In genomic region chr11:118572075-118572913, GRCh38 we compare ENCODE assay signal across 1 cellular context.
TF ChIP-seq lines count a peak whose summit lies in the region.

Gene ARCN1, plus strand, starts transcription at chr11:118572409. Its CDS starts 139 bp downstream, at chr11:118572548.

TF ChIP-seq in K562, 482 proteins besides CTCF, POLR2A, EP300 and RAD21 (continued from another document and continues in another):
- TF ChIP-seq XRCC4 (IDR thresholded peaks at IDR 0.05; ENCODE audit: extremely low read depth, insufficient read depth, insufficient read length) (no peak), GTF2E2 (tag; IDR thresholded peaks at IDR 0.05) (peak; percentile 42; the same call in 1 of the 2 replicates), NFIC (IDR thresholded peaks at IDR 0.05) (peak; percentile 36; the same call in 1 of the 2 replicates), RB1 (IDR thresholded peaks at IDR 0.05; ENCODE audit: low read depth) (no peak), SNIP1 (IDR thresholded peaks at IDR 0.05; ENCODE audit: low read depth) (no peak), CGGBP1 (CRISPR knock-in tag; IDR thresholded peaks at IDR 0.05) (no peak), ELF1 (tag; IDR thresholded peaks at IDR 0.05) (peak; percentile 72), TBP (optimal IDR thresholded peaks at IDR 0.05; ENCODE audit: low read depth, low read length) (peak; percentile 58), YY1 (IDR thresholded peaks at IDR 0.05; ENCODE audit: borderline replicate concordance in 1 of 3, control insufficient read depth in 1 of 3, extremely low read depth in 1 of 3, insufficient read depth in 3 of 3, insufficient read length in 1 of 3, insufficient replicate concordance in 2 of 3, low read depth in 1 of 3, low read length in 2 of 3) (peak; percentile 73 to 95 (median 89)), TAF1 (IDR thresholded peaks at IDR 0.05; ENCODE audit: control insufficient read depth, extremely low read depth, insufficient read depth, low read length, severe bottlenecking) (peak; percentile 79), TCF7 (IDR thresholded peaks at IDR 0.05; ENCODE audit: borderline replicate concordance) (no peak), REST (CRISPR knock-in tag; IDR thresholded peaks at IDR 0.05; ENCODE audit: low read depth) (peak; percentile 54; the same call in 1 of the 2 replicates), ILK (tag; IDR thresholded peaks at IDR 0.05; ENCODE audit: borderline replicate concordance, low read depth) (no peak), KDM5B (IDR thresholded peaks at IDR 0.05; ENCODE audit: insufficient replicate concordance, low read depth, low read length) (peak; percentile 85), ZNF232 (CRISPR knock-in tag; IDR thresholded peaks at IDR 0.05) (peak; percentile 64), ZNF764 (CRISPR knock-in tag; IDR thresholded peaks at IDR 0.05; ENCODE audit: low read depth) (no peak), LCOR (CRISPR knock-in tag; IDR thresholded peaks at IDR 0.05) (no peak), ZBTB17 (CRISPR knock-in tag; IDR thresholded peaks at IDR 0.05) (0 out of 2 replicates have a peak, but pooled peaks have one; percentile 19), SRF (CRISPR knock-in tag; IDR thresholded peaks at IDR 0.05) (0 out of 4 replicates have a peak, but pooled peaks of 1 of the 2 experiments have one; percentile 41), MTA3 (IDR thresholded peaks at IDR 0.05; ENCODE audit: borderline replicate concordance) (no peak; the same call in 1 of the 2 replicates), ZNF324 (CRISPR knock-in tag; IDR thresholded peaks at IDR 0.05) (no peak), CCAR2 (IDR thresholded peaks at IDR 0.05; ENCODE audit: low read depth, low read length) (no peak), POLR3G (IDR thresholded peaks at IDR 0.05; ENCODE audit: extremely low read depth, insufficient read length, insufficient replicate concordance) (no peak), SREBF1 (IDR thresholded peaks at IDR 0.05; ENCODE audit: borderline replicate concordance, low read depth, low read length) (no peak), ATF7 (IDR thresholded peaks at IDR 0.05) (no peak), CREB1 (IDR thresholded peaks at IDR 0.05) (no peak), CREB1 (CRISPR knock-in tag; IDR thresholded peaks at IDR 0.05) (peak; percentile 54; the same call in 1 of the 2 replicates), PML (IDR thresholded peaks at IDR 0.05; ENCODE audit: low read length) (peak; percentile 56; the same call in 1 of the 2 replicates), STAG1 (CRISPR knock-in tag; IDR thresholded peaks at IDR 0.05; ENCODE audit: borderline replicate concordance) (no peak), TCF15 (CRISPR knock-in tag; IDR thresholded peaks at IDR 0.05) (no peak), ZKSCAN1 (IDR thresholded peaks at IDR 0.05; ENCODE audit: low read depth, low read length) (no peak), ZNF668 (CRISPR knock-in tag; IDR thresholded peaks at IDR 0.05) (no peak), EZH2 (IDR thresholded peaks at IDR 0.05; ENCODE audit: borderline replicate concordance, low read depth, low read length) (no peak), ZNF316 (IDR thresholded peaks at IDR 0.05) (peak; percentile 16; the same call in 1 of the 2 replicates), BRD4 (IDR thresholded peaks at IDR 0.05) (peak; percentile 97), PREB (CRISPR knock-in tag; IDR thresholded peaks at IDR 0.05) (0 out of 2 replicates have a peak, but pooled peaks have one; percentile 40), BRCA1 (IDR thresholded peaks at IDR 0.05) (no peak), BRCA1 (CRISPR knock-in tag; IDR thresholded peaks at IDR 0.05) (no peak), GABPB1 (CRISPR knock-in tag; IDR thresholded peaks at IDR 0.05) (peak; percentile 83), PTRF (tag; IDR thresholded peaks at IDR 0.05) (no peak), ZKSCAN8 (CRISPR knock-in tag; IDR thresholded peaks at IDR 0.05) (no peak), CUX1 (CRISPR knock-in tag; IDR thresholded peaks at IDR 0.05) (no peak), NCOA1 (IDR thresholded peaks at IDR 0.05; ENCODE audit: low read depth) (no peak), ZNF785 (CRISPR knock-in tag; IDR thresholded peaks at IDR 0.05) (no peak), MIER1 (IDR thresholded peaks at IDR 0.05; ENCODE audit: low read depth) (no peak), ARID2 (IDR thresholded peaks at IDR 0.05) (no peak), EP400 (IDR thresholded peaks at IDR 0.05) (peak; percentile 96)
- TF ChIP-seq, protein P1, sequence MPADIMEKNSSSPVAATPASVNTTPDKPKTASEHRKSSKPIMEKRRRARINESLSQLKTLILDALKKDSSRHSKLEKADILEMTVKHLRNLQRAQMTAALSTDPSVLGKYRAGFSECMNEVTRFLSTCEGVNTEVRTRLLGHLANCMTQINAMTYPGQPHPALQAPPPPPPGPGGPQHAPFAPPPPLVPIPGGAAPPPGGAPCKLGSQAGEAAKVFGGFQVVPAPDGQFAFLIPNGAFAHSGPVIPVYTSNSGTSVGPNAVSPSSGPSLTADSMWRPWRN (IDR thresholded peaks at IDR 0.05; ENCODE audit: low read depth), result no peak
- TF ChIP-seq, protein P2, sequence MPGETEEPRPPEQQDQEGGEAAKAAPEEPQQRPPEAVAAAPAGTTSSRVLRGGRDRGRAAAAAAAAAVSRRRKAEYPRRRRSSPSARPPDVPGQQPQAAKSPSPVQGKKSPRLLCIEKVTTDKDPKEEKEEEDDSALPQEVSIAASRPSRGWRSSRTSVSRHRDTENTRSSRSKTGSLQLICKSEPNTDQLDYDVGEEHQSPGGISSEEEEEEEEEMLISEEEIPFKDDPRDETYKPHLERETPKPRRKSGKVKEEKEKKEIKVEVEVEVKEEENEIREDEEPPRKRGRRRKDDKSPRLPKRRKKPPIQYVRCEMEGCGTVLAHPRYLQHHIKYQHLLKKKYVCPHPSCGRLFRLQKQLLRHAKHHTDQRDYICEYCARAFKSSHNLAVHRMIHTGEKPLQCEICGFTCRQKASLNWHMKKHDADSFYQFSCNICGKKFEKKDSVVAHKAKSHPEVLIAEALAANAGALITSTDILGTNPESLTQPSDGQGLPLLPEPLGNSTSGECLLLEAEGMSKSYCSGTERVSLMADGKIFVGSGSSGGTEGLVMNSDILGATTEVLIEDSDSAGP (CRISPR knock-in tag; IDR thresholded peaks at IDR 0.05), result 0 out of 2 replicates have a peak, but pooled peaks have one; percentile 32
- TF ChIP-seq, protein P3, sequence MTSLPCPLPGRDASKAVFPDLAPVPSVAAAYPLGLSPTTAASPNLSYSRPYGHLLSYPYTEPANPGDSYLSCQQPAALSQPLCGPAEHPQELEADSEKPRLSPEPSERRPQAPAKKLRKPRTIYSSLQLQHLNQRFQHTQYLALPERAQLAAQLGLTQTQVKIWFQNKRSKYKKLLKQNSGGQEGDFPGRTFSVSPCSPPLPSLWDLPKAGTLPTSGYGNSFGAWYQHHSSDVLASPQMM (CRISPR knock-in tag; IDR thresholded peaks at IDR 0.05), result no peak
- TF ChIP-seq, protein P4, sequence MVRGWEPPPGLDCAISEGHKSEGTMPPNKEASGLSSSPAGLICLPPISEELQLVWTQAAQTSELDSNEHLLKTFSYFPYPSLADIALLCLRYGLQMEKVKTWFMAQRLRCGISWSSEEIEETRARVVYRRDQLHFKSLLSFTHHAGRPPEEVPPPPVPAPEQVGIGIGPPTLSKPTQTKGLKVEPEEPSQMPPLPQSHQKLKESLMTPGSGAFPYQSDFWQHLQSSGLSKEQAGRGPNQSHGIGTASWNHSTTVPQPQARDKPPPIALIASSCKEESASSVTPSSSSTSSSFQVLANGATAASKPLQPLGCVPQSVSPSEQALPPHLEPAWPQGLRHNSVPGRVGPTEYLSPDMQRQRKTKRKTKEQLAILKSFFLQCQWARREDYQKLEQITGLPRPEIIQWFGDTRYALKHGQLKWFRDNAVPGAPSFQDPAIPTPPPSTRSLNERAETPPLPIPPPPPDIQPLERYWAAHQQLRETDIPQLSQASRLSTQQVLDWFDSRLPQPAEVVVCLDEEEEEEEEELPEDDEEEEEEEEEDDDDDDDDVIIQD (CRISPR knock-in tag; IDR thresholded peaks at IDR 0.05), result no peak
- TF ChIP-seq, protein P5, sequence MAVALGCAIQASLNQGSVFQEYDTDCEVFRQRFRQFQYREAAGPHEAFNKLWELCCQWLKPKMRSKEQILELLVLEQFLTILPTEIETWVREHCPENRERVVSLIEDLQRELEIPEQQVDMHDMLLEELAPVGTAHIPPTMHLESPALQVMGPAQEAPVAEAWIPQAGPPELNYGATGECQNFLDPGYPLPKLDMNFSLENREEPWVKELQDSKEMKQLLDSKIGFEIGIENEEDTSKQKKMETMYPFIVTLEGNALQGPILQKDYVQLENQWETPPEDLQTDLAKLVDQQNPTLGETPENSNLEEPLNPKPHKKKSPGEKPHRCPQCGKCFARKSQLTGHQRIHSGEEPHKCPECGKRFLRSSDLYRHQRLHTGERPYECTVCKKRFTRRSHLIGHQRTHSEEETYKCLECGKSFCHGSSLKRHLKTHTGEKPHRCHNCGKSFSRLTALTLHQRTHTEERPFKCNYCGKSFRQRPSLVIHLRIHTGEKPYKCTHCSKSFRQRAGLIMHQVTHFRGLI (CRISPR knock-in tag; IDR thresholded peaks at IDR 0.05), result no peak
- TF ChIP-seq, protein P6, sequence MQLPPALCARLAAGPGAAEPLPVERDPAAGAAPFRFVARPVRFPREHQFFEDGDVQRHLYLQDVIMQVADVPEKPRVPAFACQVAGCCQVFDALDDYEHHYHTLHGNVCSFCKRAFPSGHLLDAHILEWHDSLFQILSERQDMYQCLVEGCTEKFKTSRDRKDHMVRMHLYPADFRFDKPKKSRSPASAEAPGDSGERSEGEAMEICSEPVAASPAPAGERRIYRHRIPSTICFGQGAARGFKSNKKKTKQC (CRISPR knock-in tag; IDR thresholded peaks at IDR 0.05), result peak; percentile 43; the same call in 1 of the 2 replicates
